Comparison of ENCODE assay signal across 1 cellular context in genomic region chr4:2526559-2526958, GRCh38.
TF ChIP-seq lines count a peak whose summit lies in the region.

No MANE protein-coding gene starts in this region.

TF ChIP-seq in GM23338, 12 proteins besides CTCF, POLR2A, EP300 and RAD21 (continued from another document):
- no peak for TF ChIP-seq EZH2phosphoT487 (IDR thresholded peaks at IDR 0.05; ENCODE audit: unreplicated experiment)
- no peak for TF ChIP-seq ZNF114 (CRISPR knock-in tag; IDR thresholded peaks at IDR 0.05)
- TF ChIP-seq POLR2AphosphoS5 (IDR thresholded peaks at IDR 0.05; ENCODE audit: low read depth) = no peak
- TF ChIP-seq EZH2 (IDR thresholded peaks at IDR 0.05; ENCODE audit: low read depth, unreplicated experiment) = no peak
- TF ChIP-seq ZNF462 (CRISPR knock-in tag; IDR thresholded peaks at IDR 0.05) = no peak
- no peak for TF ChIP-seq JUNB (IDR thresholded peaks at IDR 0.05; ENCODE audit: unreplicated experiment)
- no peak for TF ChIP-seq CREB1 (CRISPR knock-in tag; IDR thresholded peaks at IDR 0.05; ENCODE audit: low read depth)
- no peak for TF ChIP-seq STAT1 (IDR thresholded peaks at IDR 0.05; ENCODE audit: unreplicated experiment)
